In genomic region chr16:15057755-15058417, GRCh38 we compare ENCODE assay signal across 14 cellular contexts. TPM values are rescaled to one million over a fixed set of nuclear protein-coding genes. Genes with fewer than 3 reads are reported as not detected.
DNase-seq lines count a peak whose midpoint lies in the region; ATAC-seq and TF ChIP-seq lines count a peak whose summit lies in the region.
"Had no signal": no experiment of that assay in that cellular context is flagged by ENCODE, and none has a peak within 500 bp of the region (broad histone marks: within the 10 kb centered on the region; RNA-seq: fewer than 3 reads in every experiment).

No MANE protein-coding gene starts in this region.

- H3K36me3 Mint-ChIP-seq in CD4-positive, alpha-beta T cell (ENCODE audit: low read depth) = peaks cover 37% of the 10 kb centered on the region
- H3K36me3 Mint-ChIP-seq in neural crest cell (ENCODE audit: low read depth) = peaks cover 9% of the 10 kb centered on the region

- H3K36me3 ChIP-seq in NT2/D1 (ENCODE audit: insufficient read depth, insufficient read length, low read length) (peaks cover 40% of the 10 kb centered on the region), hepatocyte (replicated peaks; ENCODE audit: insufficient read depth, low read depth) (no peaks in the 10 kb centered on the region), MG63 (peaks cover 40% of the 10 kb centered on the region)

- no peaks in the 10 kb centered on the region for H3K9me3 Mint-ChIP-seq in CD4-positive, alpha-beta T cell
- H3K9me3 Mint-ChIP-seq in neural crest cell = no peaks in the 10 kb centered on the region
- H3K9me3 Mint-ChIP-seq: CD4-positive, CD25-positive, alpha-beta regulatory T cell had no signal

- DNase-seq in CD4-positive, alpha-beta T cell = no peak
- DNase-seq in NT2/D1 (ENCODE audit: low read depth, low spot score) = no peak
- DNase-seq in hepatocyte (ENCODE audit: low spot score) = no peak
- no peak for DNase-seq in neural crest cell (ENCODE audit: low read depth, low spot score)
- DNase-seq in G401 (ENCODE audit: low spot score) = no peak
- DNase-seq in MG63 = no peak
- no peak for DNase-seq in GM13977 (ENCODE audit: low spot score)
- DNase-seq: CD4-positive, CD25-positive, alpha-beta regulatory T cell; NCI-H1417 treated with DMSO at 0.1 percent for 48 hours; NCI-H1930; NCI-H446 treated with DMSO at 0.1 percent for 48 hours had no signal

- peak overlapping the region; percentile 85 for H3K4me3 Mint-ChIP-seq in CD4-positive, alpha-beta T cell
- peak overlapping the region; percentile 39 for H3K4me3 Mint-ChIP-seq in neural crest cell

- H3K4me2 ChIP-seq in hepatocyte = no peak overlapping the region

- no peaks in the 10 kb centered on the region for H3K9me3 ChIP-seq in CD4-positive, alpha-beta T cell (ENCODE audit: control insufficient read depth, low read length)
- H3K9me3 ChIP-seq in NT2/D1 (ENCODE audit: insufficient read depth, low read length) = no peaks in the 10 kb centered on the region
- no peaks in the 10 kb centered on the region for H3K9me3 ChIP-seq in hepatocyte (ENCODE audit: low read depth)
- H3K9me3 ChIP-seq in MG63 = no peaks in the 10 kb centered on the region
- H3K9me3 ChIP-seq: SJSA1 had no signal

- H3K27me3 ChIP-seq in CD4-positive, alpha-beta T cell (ENCODE audit: control insufficient read depth, insufficient read depth, low read length) = no peaks in the 10 kb centered on the region
- H3K27me3 ChIP-seq in NT2/D1 (ENCODE audit: insufficient read depth, insufficient read length) = no peaks in the 10 kb centered on the region
- H3K27me3 ChIP-seq in hepatocyte = no peaks in the 10 kb centered on the region
- H3K27me3 ChIP-seq in MG63 = no peaks in the 10 kb centered on the region
- H3K27me3 ChIP-seq: SJSA1 had no signal

- ATAC-seq in CD4-positive, alpha-beta T cell (ENCODE audit: poor library complexity) = no peak
- ATAC-seq in HG02852 (IDR thresholded peaks at IDR 0.05; ENCODE audit: unreplicated experiment) = no peak
- ATAC-seq: HCT116 had no signal

- no peaks in the 10 kb centered on the region for H3K27me3 Mint-ChIP-seq in CD4-positive, alpha-beta T cell
- H3K27me3 Mint-ChIP-seq in neural crest cell (ENCODE audit: low read depth) = no peaks in the 10 kb centered on the region
- H3K27me3 Mint-ChIP-seq: CD4-positive, CD25-positive, alpha-beta regulatory T cell had no signal

- no peak overlapping the region for H3K27ac ChIP-seq in CD4-positive, alpha-beta T cell (ENCODE audit: low read depth, low read length)
- peak overlapping the region; percentile 36 for H3K27ac ChIP-seq in hepatocyte
- H3K27ac ChIP-seq: SJSA1 had no signal

- H3K9me2 ChIP-seq in hepatocyte (replicated peaks; ENCODE audit: insufficient read depth) = no peaks in the 10 kb centered on the region

- CTCF ChIA-PET in CD4-positive, alpha-beta T cell (lab: Charles Lee) = interaction anchor here (0.8 kb wide), 1 partner anchor 15 kb away, joined by 3 read pairs; no protein-coding TSS in a partner anchor

- POLR2A ChIA-PET in CD4-positive, alpha-beta T cell (lab: Charles Lee) = no interaction called here

- in situ Hi-C loops in G401 (cut with HindIII; ENCODE audit: low sequenced_read_pairs) = no loop called here
- in situ Hi-C loops in GM13977 (cut with MboI; ENCODE audit: low pct_unique_long_range_greater_than_20kb, low sequenced_read_pairs, unreplicated experiment) = no loop called here

- H3K4me1 ChIP-seq in NT2/D1 (ENCODE audit: insufficient read depth, insufficient read length) = no peaks in the 10 kb centered on the region
- peaks cover 6% of the 10 kb centered on the region for H3K4me1 ChIP-seq in hepatocyte (ENCODE audit: insufficient read depth)

- TF ChIP-seq CTCF in CD4-positive, alpha-beta T cell (IDR thresholded peaks at IDR 0.05) = no peak
- no peak for TF ChIP-seq CTCF in hepatocyte (IDR thresholded peaks at IDR 0.05; ENCODE audit: poor library complexity)
- TF ChIP-seq CTCF in neural crest cell (conservative IDR thresholded peaks at IDR 0.05) = no peak
- no peak for TF ChIP-seq CTCF in GM13977 (IDR thresholded peaks at IDR 0.05; ENCODE audit: extremely low read depth, insufficient read depth, missing control alignments)

- H3K4me1 Mint-ChIP-seq in CD4-positive, alpha-beta T cell (ENCODE audit: low read depth) = peaks cover 24% of the 10 kb centered on the region
- peaks cover 17% of the 10 kb centered on the region for H3K4me1 Mint-ChIP-seq in neural crest cell

- H3K4me3 ChIP-seq in NT2/D1 (ENCODE audit: insufficient read length, low read depth) (no peak overlapping the region), hepatocyte (no peak overlapping the region), MG63 (no peak overlapping the region)
- H3K4me3 ChIP-seq: SJSA1 had no signal

- no peak overlapping the region for H3K27ac Mint-ChIP-seq in CD4-positive, alpha-beta T cell
- H3K27ac Mint-ChIP-seq in neural crest cell (ENCODE audit: unreplicated experiment) = no peak overlapping the region

- intact Hi-C loops in CD4-positive, alpha-beta T cell (cut with DNase I, micrococcal nuclease) = loop anchor here in 1 of 2 experiments (10.0 kb wide), 3 partner anchors 83 to 423 kb away; partner anchors contain the start of genes BFAR, PARN and PDXDC1

- no peaks in the 10 kb centered on the region for H4K20me1 ChIP-seq in hepatocyte (ENCODE audit: insufficient read depth, poor library complexity, severe bottlenecking)

- no peak overlapping the region for H2AFZ ChIP-seq in hepatocyte

- 65% methylated on average over 7 of the region's 7 CpGs for WGBS in hepatocyte (ENCODE audit: low lambda C conversion rate, missing lambda C conversion rate)

- H3K9ac ChIP-seq in NT2/D1 (ENCODE audit: insufficient read length, low read depth) = peak overlapping the region; percentile 2

- peaks cover 21% of the 10 kb centered on the region for H3K79me2 ChIP-seq in hepatocyte

RNA-seq across cellular contexts. Expression of gene NTAN1, which starts 2.0 kb away (rescaled TPM):
- total RNA-seq in CD4-positive, alpha-beta T cell = 10 to 100 TPM; 23.1 to 24.3 TPM
- total RNA-seq in hepatocyte (35.3 and 72.3 TPM in 2 replicates), neural crest cell (32.0 and 34.4 TPM in 2 replicates)
- polyA plus RNA-seq in hepatocyte = 46.2 and 52.6 TPM in 2 replicates
- 59.1 and 69.6 TPM in 2 replicates for total RNA-seq in G401 (2014; rRNA removed; shearing (Covaris generic))
- total RNA-seq in MG63 (2014; rRNA removed; shearing (Covaris generic); ENCODE audit: low replicate concordance) = 86.3 and 91.2 TPM in 2 replicates

RNA-seq across cellular contexts. Expression of gene RRN3, which starts 36.2 kb away (rescaled TPM):
- 10 to 100 TPM; 38.4 to 42.9 TPM for total RNA-seq in CD4-positive, alpha-beta T cell
- 36.7 and 40.9 TPM in 2 replicates for total RNA-seq in hepatocyte
- polyA plus RNA-seq in hepatocyte = 16.5 and 19.1 TPM in 2 replicates
- total RNA-seq in neural crest cell = 30.7 and 31.8 TPM in 2 replicates
- total RNA-seq in G401 (2014; rRNA removed; shearing (Covaris generic)) = 23.8 and 25.5 TPM in 2 replicates
- total RNA-seq in MG63 (2014; rRNA removed; shearing (Covaris generic); ENCODE audit: low replicate concordance) = 47.8 and 61.3 TPM in 2 replicates
